ENCODE assay signal across 19 cellular contexts in genomic region chr15:52236015-52236414, GRCh38. TPM values are rescaled to one million over a fixed set of nuclear protein-coding genes. Genes with fewer than 3 reads are reported as not detected.
A peak's percentile ranks its signal among the peaks of the same experiment; 100 is the strongest.
DNase-seq lines count a peak whose midpoint lies in the region; ATAC-seq and TF ChIP-seq lines count a peak whose summit lies in the region.
"Had no signal": no experiment of that assay in that cellular context is flagged by ENCODE, and none has a peak within 500 bp of the region (broad histone marks: within the 10 kb centered on the region; RNA-seq: fewer than 3 reads in every experiment).

No MANE protein-coding gene starts in this region.

- POLR2A ChIA-PET in OCI-LY7 (lab: Charles Lee), result interaction anchor here (0.8 to 9.1 kb wide), 12 partner anchors 10 to 326 kb away, joined by 3 to 167 read pairs (median 6); no protein-coding TSS in a partner anchor
- POLR2A ChIA-PET in CD8-positive, alpha-beta memory T cell (lab: Charles Lee), result no interaction called here

- no TSS peak for BruUV-seq in OCI-LY7 (replicated peaks; lab: Mats Ljungman, UMichigan)

- no peak for DNase-seq in stimulated activated naive CD8-positive, alpha-beta T cell treated with anti-CD3 and anti-CD28 coated beads, Interleukin-15, Interleukin-2, amounts not matched to agents 100 U/mL and 50 U/mL, for 24 hours
- no peak for DNase-seq in stimulated activated naive CD8-positive, alpha-beta T cell treated with anti-CD3 and anti-CD28 coated beads, Interleukin-15, amount 100 ng/mL, for 72 hours
- no peak for DNase-seq in OCI-LY7 (ENCODE audit: low spot score)
- DNase-seq in heart left ventricle, result no peak
- DNase-seq in CD8-positive, alpha-beta memory T cell, result no peak
- no peak for DNase-seq in NCI-H510A treated with DMSO at 0.1 percent for 48 hours (lab: John Stamatoyannopoulos, UW)
- DNase-seq in activated CD4-positive, CD25-positive, alpha-beta regulatory T cell treated with anti-CD3 and anti-CD28 coated beads, Interleukin-2, amount 50 U/mL, for 72 hours, result no peak
- DNase-seq: caudate nucleus, DMS53, foreskin melanocyte, H7, midbrain, NCI-H1436 treated with DMSO at 0.1 percent for 48 hours, NCI-H446 treated with DMSO at 0.1 percent for 48 hours, pancreas, substantia nigra, T1000 had no signal

- peaks cover 11% of the 10 kb centered on the region; the same call in 1 of the 2 replicates for H3K36me3 ChIP-seq in OCI-LY7 (ENCODE audit: insufficient read depth, low read length)
- peaks cover 0 to 8% (median 0%) of the 10 kb centered on the region in 9 donors for H3K36me3 ChIP-seq in heart left ventricle
- H3K36me3 ChIP-seq in thymus (ENCODE audit: control insufficient read depth, insufficient read depth), result no peaks in the 10 kb centered on the region
- no peaks in the 10 kb centered on the region for H3K36me3 ChIP-seq in CD8-positive, alpha-beta memory T cell (ENCODE audit: insufficient read depth, low read length)

- no peaks in the 10 kb centered on the region for H3K9me3 ChIP-seq in OCI-LY7 (ENCODE audit: low read length)
- no peaks in the 10 kb centered on the region for H3K9me3 ChIP-seq in heart left ventricle
- H3K9me3 ChIP-seq in thymus (ENCODE audit: control insufficient read depth), result no peaks in the 10 kb centered on the region
- no peaks in the 10 kb centered on the region for H3K9me3 ChIP-seq in CD8-positive, alpha-beta memory T cell (ENCODE audit: low read length)
- H3K9me3 ChIP-seq: pancreas had no signal

- H3K27ac ChIP-seq in OCI-LY7 (ENCODE audit: low read depth, low read length, poor library complexity, severe bottlenecking) (peak overlapping the region; percentile 98), heart left ventricle (no peak overlapping the region), thymus (ENCODE audit: low read depth) (peak overlapping the region; percentile 57)
- H3K27ac ChIP-seq in CD8-positive, alpha-beta memory T cell (ENCODE audit: low read depth, low read length), result no peak overlapping the region
- H3K27ac ChIP-seq: pancreas, RWPE1 had no signal

- peak overlapping the region in 1 of 2 donors; percentile 67 for H3K27ac Mint-ChIP-seq in stimulated activated naive CD8-positive, alpha-beta T cell treated with anti-CD3 and anti-CD28 coated beads, Interleukin-15, amount 100 ng/mL, for 72 hours
- H3K27ac Mint-ChIP-seq in CD8-positive, alpha-beta memory T cell, result peak overlapping the region in 2 of 8 donors; percentile 38 to 72

- peak overlapping the region; percentile 63; the same call in 1 of the 2 replicates for H2AFZ ChIP-seq in OCI-LY7 (ENCODE audit: low read length)

- peaks cover 0 to 2% (median 0%) of the 10 kb centered on the region in 3 donors for H3K36me3 Mint-ChIP-seq in CD8-positive, alpha-beta memory T cell

- intact Hi-C loops in OCI-LY7 (cut with micrococcal nuclease; ENCODE audit: unreplicated experiment) (no loop called here), heart left ventricle (cut with DNase I) (no loop called here)

- TF ChIP-seq CTCF in OCI-LY7 (conservative IDR thresholded peaks at IDR 0.05; ENCODE audit: low read length), result no peak
- no peak for TF ChIP-seq CTCF in heart left ventricle (IDR thresholded peaks at IDR 0.05)

- H3K79me2 ChIP-seq in OCI-LY7 (ENCODE audit: insufficient read depth, low read depth, low read length), result peaks cover 8% of the 10 kb centered on the region; the same call in 1 of the 2 replicates

- no peaks in the 10 kb centered on the region for H3K27me3 ChIP-seq in heart left ventricle
- H3K27me3 ChIP-seq in thymus (ENCODE audit: control insufficient read depth, insufficient read depth), result no peaks in the 10 kb centered on the region
- H3K27me3 ChIP-seq in CD8-positive, alpha-beta memory T cell (ENCODE audit: insufficient read depth, low read length, poor library complexity, severe bottlenecking), result no peaks in the 10 kb centered on the region
- H3K27me3 ChIP-seq: pancreas had no signal

- H3K27me3 Mint-ChIP-seq in stimulated activated naive CD8-positive, alpha-beta T cell treated with anti-CD3 and anti-CD28 coated beads, Interleukin-15, amount 100 ng/mL, for 72 hours, result no peaks in the 10 kb centered on the region
- H3K27me3 Mint-ChIP-seq in CD8-positive, alpha-beta memory T cell, result no peaks in the 10 kb centered on the region

- H3K4me3 ChIP-seq in OCI-LY7 (ENCODE audit: low read depth, low read length, poor library complexity, severe bottlenecking) (peak overlapping the region; percentile 52), heart left ventricle (no peak overlapping the region), thymus (ENCODE audit: low read length) (no peak overlapping the region)
- H3K4me3 ChIP-seq in CD8-positive, alpha-beta memory T cell (ENCODE audit: low read length), result no peak overlapping the region
- H3K4me3 ChIP-seq: pancreas had no signal

- no peaks in the 10 kb centered on the region for H3K9me2 ChIP-seq in OCI-LY7 (ENCODE audit: insufficient read depth, low read length)

- H3K4me1 ChIP-seq in OCI-LY7 (ENCODE audit: insufficient read depth, low read length, poor library complexity, severe bottlenecking) (peaks cover 59% of the 10 kb centered on the region), heart left ventricle (peaks cover 0 to 10% (median 0%) of the 10 kb centered on the region in 12 donors), thymus (ENCODE audit: control insufficient read depth, insufficient read depth, low read length) (peaks cover 14% of the 10 kb centered on the region)
- peaks cover 33% of the 10 kb centered on the region for H3K4me1 ChIP-seq in CD8-positive, alpha-beta memory T cell (ENCODE audit: insufficient read depth, low read length)
- H3K4me1 ChIP-seq: pancreas had no signal

- CTCF ChIA-PET in OCI-LY7 (lab: Charles Lee; ENCODE audit: unreplicated experiment), result interaction anchor here (0.7 to 1.6 kb wide), 6 partner anchors 8 to 52 kb away, joined by 3 to 7 read pairs (median 3); no protein-coding TSS in a partner anchor
- CTCF ChIA-PET in CD8-positive, alpha-beta memory T cell (lab: Charles Lee), result interaction anchor here (0.8 to 2.0 kb wide), 2 partner anchors 8 to 9 kb away, joined by 3 to 6 read pairs; no protein-coding TSS in a partner anchor

- no peak for TF ChIP-seq POLR2A in heart left ventricle (IDR thresholded peaks at IDR 0.05)

- H3K4me3 Mint-ChIP-seq in stimulated activated naive CD8-positive, alpha-beta T cell treated with anti-CD3 and anti-CD28 coated beads, Interleukin-15, amount 100 ng/mL, for 72 hours, result no peak overlapping the region
- no peak overlapping the region for H3K4me3 Mint-ChIP-seq in CD8-positive, alpha-beta memory T cell

- no peaks in the 10 kb centered on the region for H4K20me1 ChIP-seq in OCI-LY7 (ENCODE audit: insufficient read depth, low read length)

- H3K4me1 Mint-ChIP-seq in stimulated activated naive CD8-positive, alpha-beta T cell treated with anti-CD3 and anti-CD28 coated beads, Interleukin-15, amount 100 ng/mL, for 72 hours, result peaks cover 39% of the 10 kb centered on the region
- peaks cover 6 to 14% (median 11%) of the 10 kb centered on the region in 3 donors for H3K4me1 Mint-ChIP-seq in CD8-positive, alpha-beta memory T cell

- ATAC-seq in stimulated activated naive CD8-positive, alpha-beta T cell treated with anti-CD3 and anti-CD28 coated beads, Interleukin-15, Interleukin-2, amounts not matched to agents 100 U/mL and 50 U/mL, for 24 hours, result peak; percentile 27
- ATAC-seq in stimulated activated naive CD8-positive, alpha-beta T cell treated with anti-CD3 and anti-CD28 coated beads, Interleukin-15, amount 100 ng/mL, for 72 hours, result no peak
- ATAC-seq in heart left ventricle, result peak in 3 of 4 donors; percentile 33 to 72 (median 48)
- ATAC-seq: pancreas had no signal

- 64 to 79% (median 77%) methylated on average over 8 of the region's 8 CpGs for WGBS in heart left ventricle, 4 donors
- WGBS in thymus, result 78% methylated on average over 8 of the region's 8 CpGs

- no peaks in the 10 kb centered on the region for H3K9me3 Mint-ChIP-seq in stimulated activated naive CD8-positive, alpha-beta T cell treated with anti-CD3 and anti-CD28 coated beads, Interleukin-15, amount 100 ng/mL, for 72 hours
- no peaks in the 10 kb centered on the region for H3K9me3 Mint-ChIP-seq in CD8-positive, alpha-beta memory T cell

- H3K4me2 ChIP-seq in OCI-LY7 (ENCODE audit: low read length), result peak overlapping the region; percentile 85

RNA-seq across cellular contexts. Expression of gene GNB5, which starts 44.8 kb away (rescaled TPM):
- 53.9 and 56.3 TPM in 2 replicates for total RNA-seq in OCI-LY7 (2014; rRNA removed; shearing (Covaris generic))
- 49.0 and 60.3 TPM in 2 replicates for total RNA-seq in OCI-LY7 (2022)
- 10 to 100 TPM in 5 of 9 donors, 1 to 10 TPM in 4; 5.3 to 12.4 (median 10.8) TPM for total RNA-seq in heart left ventricle
- polyA plus RNA-seq in heart left ventricle, result 1 to 10 TPM; 4.2 to 6.4 TPM
- 20.5 TPM for polyA plus RNA-seq in thymus
- total RNA-seq in CD8-positive, alpha-beta memory T cell, result 10 to 100 TPM; 19.2 to 21.7 TPM
- polyA plus RNA-seq in CD8-positive, alpha-beta memory T cell, result 46.0 TPM

RNA-seq across cellular contexts. Expression of gene MYO5C, which starts 59.6 kb away (rescaled TPM):
- 1.6 and 2.1 TPM in 2 replicates for total RNA-seq in OCI-LY7 (2014; rRNA removed; shearing (Covaris generic))
- total RNA-seq in OCI-LY7 (2022), result 4.1 and 5.6 TPM in 2 replicates
- 1 to 10 TPM; 1.0 to 7.2 (median 3.4) TPM for total RNA-seq in heart left ventricle
- under 1 TPM; 0.89 to 0.95 TPM for polyA plus RNA-seq in heart left ventricle
- 3.0 TPM for polyA plus RNA-seq in thymus
- under 1 TPM; 0.18 to 0.33 TPM for total RNA-seq in CD8-positive, alpha-beta memory T cell
- polyA plus RNA-seq in CD8-positive, alpha-beta memory T cell, result 0.48 TPM

Comparison
In these comparisons a context has a peak if more than half of its experiments do, and no peak if none do; other contexts are left out.
1. H3K27ac ChIP-seq: peak in OCI-LY7 (single experiment) and thymus (single experiment); none in heart left ventricle (0 of 12) and CD8-positive, alpha-beta memory T cell (single experiment).